In the genomic region with DNA sequence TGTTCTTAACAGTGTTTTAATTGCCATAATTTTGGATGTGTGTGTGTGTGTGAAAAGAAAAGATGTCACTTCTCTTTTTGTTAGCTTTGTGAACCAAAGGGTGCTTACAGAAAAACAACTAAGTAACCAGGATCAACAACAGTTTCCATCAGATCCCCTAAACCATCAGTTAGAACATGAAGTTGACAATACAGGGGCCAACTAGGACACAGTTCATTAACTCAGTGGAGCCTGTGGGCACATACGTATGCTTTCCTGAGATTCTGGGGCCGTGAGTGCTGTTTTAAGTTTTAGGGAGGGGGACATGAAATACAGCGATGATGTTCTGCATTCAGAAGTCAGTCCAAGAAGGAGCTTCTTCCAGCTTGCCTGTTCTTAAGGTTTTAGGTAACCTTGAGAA, we compare ENCODE assay signal across 26 cellular contexts.
"Had no signal": no experiment of that assay in that cellular context is flagged by ENCODE, and none has a peak within 500 bp of the region (broad histone marks: within the 10 kb centered on the region; RNA-seq: fewer than 3 reads in every experiment).

No MANE protein-coding gene starts in this region.

- H3K4me3 ChIP-seq: ascending aorta, esophagus squamous epithelium, gastrocnemius medialis, mucosa of descending colon, ovary, prostate gland, tibial nerve, vagina had no signal

- H3K27ac ChIP-seq: ascending aorta, brain microvascular endothelial cell, esophagus squamous epithelium, gastrocnemius medialis, ovary, prostate gland, vagina had no signal

- H3K4me1 ChIP-seq: prostate gland had no signal

- H3K9me3 ChIP-seq: ascending aorta, esophagus squamous epithelium, gastrocnemius medialis, mucosa of descending colon, ovary, prostate gland, tibial nerve, vagina had no signal

- H3K36me3 ChIP-seq: brain microvascular endothelial cell, ovary, prostate gland had no signal

- DNase-seq: activated B cell treated with CpG ODN at 0.5 μM for 24 hours; activated CD4-positive, alpha-beta T cell treated with anti-CD3 and anti-CD28 coated beads for 36 hours; activated CD4-positive, alpha-beta T cell treated with anti-CD3 and anti-CD28 coated beads, Interleukin-2, amount 50 U/mL, for 4 hours; activated CD8-positive, alpha-beta memory T cell treated with anti-CD3 and anti-CD28 coated beads for 24 hours; activated CD8-positive, alpha-beta memory T cell treated with anti-CD3 and anti-CD28 coated beads, Interleukin-2, amount 50 U/mL, for 4 hours; activated T-cell treated with anti-CD3 and anti-CD28 coated beads, Interleukin-2, amount 50 U/mL, for 24 hours; brain microvascular endothelial cell; central memory CD4-positive, alpha-beta T cell; effector memory CD8-positive, alpha-beta T cell; esophagus squamous epithelium; gastrocnemius medialis; hypothalamus; left cardiac atrium; mucosa of descending colon; ovary; right cardiac atrium; stimulated activated CD4-positive, alpha-beta T cell treated with anti-CD3 and anti-CD28 coated beads, Interleukin-12 subunit alpha, Interleukin-12 subunit beta, amount 100 ng/mL, for 4 hours; stimulated activated naive CD8-positive, alpha-beta T cell treated with anti-CD3 and anti-CD28 coated beads, Interleukin-15, amount 100 ng/mL, for 72 hours; T1000 had no signal

- ATAC-seq: activated CD4-positive, alpha-beta T cell treated with anti-CD3 and anti-CD28 coated beads for 36 hours; activated naive CD4-positive, alpha-beta T cell treated with anti-CD3 and anti-CD28 coated beads, Interleukin-2, amount 50 U/mL, for 72 hours; activated T-helper 17 cell treated with anti-CD3 and anti-CD28 coated beads, Interleukin-2, amount 50 U/mL, for 72 hours; effector memory CD8-positive, alpha-beta T cell; gastrocnemius medialis; left cardiac atrium; mucosa of descending colon; right cardiac atrium; stimulated activated effector memory CD8-positive, alpha-beta T cell treated with anti-CD3 and anti-CD28 coated beads, Interleukin-12 subunit alpha, Interleukin-12 subunit beta, amount 100 ng/mL, for 72 hours; stimulated activated naive CD8-positive, alpha-beta T cell treated with anti-CD3 and anti-CD28 coated beads, Interleukin-15, amount 100 ng/mL, for 72 hours had no signal

- H3K27me3 ChIP-seq: ascending aorta, brain microvascular endothelial cell, esophagus squamous epithelium, gastrocnemius medialis, ovary, tibial nerve, vagina had no signal
